ENCODE assay signal across 12 cellular contexts in genomic region chr2:174607989-174608865, GRCh38. TPM values are rescaled to one million over a fixed set of nuclear protein-coding genes. Genes with fewer than 3 reads are reported as not detected.
DNase-seq lines count a peak whose midpoint lies in the region; ATAC-seq, FAIRE-seq and TF ChIP-seq lines count a peak whose summit lies in the region.
"Had no signal": no experiment of that assay in that cellular context is flagged by ENCODE, and none has a peak within 500 bp of the region (broad histone marks: within the 10 kb centered on the region; RNA-seq: fewer than 3 reads in every experiment).

No MANE protein-coding gene starts in this region.

- peak; percentile 54 for ATAC-seq in activated CD8-positive, alpha-beta memory T cell treated with anti-CD3 and anti-CD28 coated beads, Interleukin-2, amount 10 ng/mL, durations not matched to agents 7 days and 5 days
- peak; percentile 69 for ATAC-seq in HG02970 (IDR thresholded peaks at IDR 0.05; ENCODE audit: low FRiP score, unreplicated experiment)
- peak; percentile 90 for ATAC-seq in stimulated activated naive CD8-positive, alpha-beta T cell treated with anti-CD3 and anti-CD28 coated beads, Interleukin-15, amount 100 ng/mL, for 72 hours

- no peak overlapping the region for H3K27ac ChIP-seq in kidney (ENCODE audit: low read depth in 2 of 2, low read length in 2 of 2)
- H3K27ac ChIP-seq: BLaER1 treated with 17β-estradiol and CSF1 and Interleukin-3, amounts not matched to agents 10 nM and 100 nM had no signal

- H3K27ac Mint-ChIP-seq in activated CD8-positive, alpha-beta memory T cell treated with anti-CD3 and anti-CD28 coated beads, Interleukin-2, amount 10 ng/mL, durations not matched to agents 7 days and 5 days = peak overlapping the region; percentile 92
- H3K27ac Mint-ChIP-seq in stimulated activated naive CD8-positive, alpha-beta T cell treated with anti-CD3 and anti-CD28 coated beads, Interleukin-15, amount 100 ng/mL, for 72 hours = peak overlapping the region; percentile 90 to 97

- H3K9me3 Mint-ChIP-seq in activated CD8-positive, alpha-beta memory T cell treated with anti-CD3 and anti-CD28 coated beads, Interleukin-2, amount 10 ng/mL, durations not matched to agents 7 days and 5 days (ENCODE audit: low read depth) = no peaks in the 10 kb centered on the region
- no peaks in the 10 kb centered on the region for H3K9me3 Mint-ChIP-seq in stimulated activated naive CD8-positive, alpha-beta T cell treated with anti-CD3 and anti-CD28 coated beads, Interleukin-15, amount 100 ng/mL, for 72 hours
- H3K9me3 Mint-ChIP-seq: neural crest cell had no signal

- DNase-seq in activated CD8-positive, alpha-beta memory T cell treated with anti-CD3 and anti-CD28 coated beads, Interleukin-2, amount 10 ng/mL, durations not matched to agents 7 days and 5 days = peak; percentile 61
- no peak for DNase-seq in activated CD8-positive, alpha-beta memory T cell treated with anti-CD3 and anti-CD28 coated beads, Interleukin-2, amount 50 U/mL, for 4 hours
- DNase-seq in T-helper 9 cell (peak; percentile 31), NCI-H1092 (lab: John Stamatoyannopoulos, UW) (no peak), NCI-H128 (lab: John Stamatoyannopoulos, UW; ENCODE audit: unreplicated experiment) (no peak), kidney (no peak)
- DNase-seq in stimulated activated naive CD8-positive, alpha-beta T cell treated with anti-CD3 and anti-CD28 coated beads, Interleukin-15, amount 100 ng/mL, for 72 hours = peak; percentile 45 to 73
- DNase-seq: caudate nucleus, NCI-H1694 had no signal

- peak overlapping the region; percentile 51 for H3K4me3 Mint-ChIP-seq in activated CD8-positive, alpha-beta memory T cell treated with anti-CD3 and anti-CD28 coated beads, Interleukin-2, amount 10 ng/mL, durations not matched to agents 7 days and 5 days
- peak overlapping the region; percentile 66 to 70 for H3K4me3 Mint-ChIP-seq in stimulated activated naive CD8-positive, alpha-beta T cell treated with anti-CD3 and anti-CD28 coated beads, Interleukin-15, amount 100 ng/mL, for 72 hours
- H3K4me3 Mint-ChIP-seq: neural crest cell had no signal

- peaks cover 89% of the 10 kb centered on the region for H3K4me1 Mint-ChIP-seq in activated CD8-positive, alpha-beta memory T cell treated with anti-CD3 and anti-CD28 coated beads, Interleukin-2, amount 10 ng/mL, durations not matched to agents 7 days and 5 days
- H3K4me1 Mint-ChIP-seq in stimulated activated naive CD8-positive, alpha-beta T cell treated with anti-CD3 and anti-CD28 coated beads, Interleukin-15, amount 100 ng/mL, for 72 hours = peaks cover 96% of the 10 kb centered on the region

- CTCF ChIA-PET in activated CD8-positive, alpha-beta memory T cell treated with anti-CD3 and anti-CD28 coated beads, Interleukin-2, amount 10 ng/mL, durations not matched to agents 7 days and 5 days (lab: Charles Lee) = interaction anchor here (0.7 to 10.4 kb wide), 7 partner anchors 10 to 89 kb away, joined by 3 to 122 read pairs (median 6); partner anchors contain the start of gene WIPF1

- no peaks in the 10 kb centered on the region for H3K9me3 ChIP-seq in kidney (ENCODE audit: control insufficient read depth in 1 of 2, low read length in 2 of 2)
- H3K9me3 ChIP-seq: BLaER1 treated with 17β-estradiol and CSF1 and Interleukin-3, amounts not matched to agents 10 nM and 100 nM had no signal

- peaks cover 40% of the 10 kb centered on the region for H3K36me3 Mint-ChIP-seq in activated CD8-positive, alpha-beta memory T cell treated with anti-CD3 and anti-CD28 coated beads, Interleukin-2, amount 10 ng/mL, durations not matched to agents 7 days and 5 days

- no peak overlapping the region for H3K4me3 ChIP-seq in kidney (ENCODE audit: low read length in 2 of 2)
- H3K4me3 ChIP-seq: BLaER1 treated with 17β-estradiol and CSF1 and Interleukin-3, amounts not matched to agents 10 nM and 100 nM had no signal

- H3K9ac ChIP-seq in kidney (ENCODE audit: low read length in 2 of 2) = no peak overlapping the region
- H3K9ac ChIP-seq: BLaER1 treated with 17β-estradiol and CSF1 and Interleukin-3, amounts not matched to agents 10 nM and 100 nM had no signal

- peaks cover 7 to 9% of the 10 kb centered on the region in 2 donors for H3K4me1 ChIP-seq in kidney (ENCODE audit: control insufficient read depth in 1 of 2, insufficient read depth in 1 of 2, low read depth in 1 of 2, low read length in 2 of 2)

- FAIRE-seq in kidney (lab: Jason Lieb, UNC) = no peak

- no peaks in the 10 kb centered on the region for H3K27me3 Mint-ChIP-seq in activated CD8-positive, alpha-beta memory T cell treated with anti-CD3 and anti-CD28 coated beads, Interleukin-2, amount 10 ng/mL, durations not matched to agents 7 days and 5 days
- H3K27me3 Mint-ChIP-seq in stimulated activated naive CD8-positive, alpha-beta T cell treated with anti-CD3 and anti-CD28 coated beads, Interleukin-15, amount 100 ng/mL, for 72 hours = no peaks in the 10 kb centered on the region

- H3K36me3 ChIP-seq in kidney (ENCODE audit: control insufficient read depth in 1 of 2, insufficient read depth in 2 of 2, low read length in 2 of 2) = no peaks in the 10 kb centered on the region

- intact Hi-C loops in kidney (cut with DNase I) = no loop called here

- no peak for TF ChIP-seq CTCF in kidney (IDR thresholded peaks at IDR 0.05; ENCODE audit: borderline replicate concordance, extremely low read depth, insufficient read depth)

RNA-seq across cellular contexts. Expression of gene WIPF1, which starts 10.6 kb away (rescaled TPM):
- 100 to 1,000 TPM; 465 to 588 TPM for total RNA-seq in activated CD8-positive, alpha-beta memory T cell treated with anti-CD3 and anti-CD28 coated beads, Interleukin-2, amount 10 ng/mL, durations not matched to agents 7 days and 5 days
- 55.0 TPM for total RNA-seq in kidney
- 11.7 TPM for polyA plus RNA-seq in kidney (ENCODE audit: insufficient read depth, low read depth, low replicate concordance)

Comparison
In these comparisons a context has a peak if more than half of its experiments do, and no peak if none do; other contexts are left out.
1. DNase-seq: peak in activated CD8-positive, alpha-beta memory T cell treated with anti-CD3 and anti-CD28 coated beads, Interleukin-2, amount 10 ng/mL, durations not matched to agents 7 days and 5 days (single experiment), T-helper 9 cell (single experiment) and stimulated activated naive CD8-positive, alpha-beta T cell treated with anti-CD3 and anti-CD28 coated beads, Interleukin-15, amount 100 ng/mL, for 72 hours (2 of 2); none in activated CD8-positive, alpha-beta memory T cell treated with anti-CD3 and anti-CD28 coated beads, Interleukin-2, amount 50 U/mL, for 4 hours (single experiment), NCI-H1092 (single experiment), NCI-H128 (single experiment) and kidney (single experiment).
2. Peak in every context shown above with its lines, with median percentiles within 50 percentile points of each other: ATAC-seq.